1 cellular context compared by ENCODE assay signal in genomic region chr10:28585076-28585475, GRCh38.
TF ChIP-seq lines count a peak whose summit lies in the region.

No MANE protein-coding gene starts in this region.

TF ChIP-seq in GM23338, 12 proteins besides CTCF, POLR2A, EP300 and RAD21:
- no peak for TF ChIP-seq REST (IDR thresholded peaks at IDR 0.05; ENCODE audit: unreplicated experiment)
- TF ChIP-seq CREB1 (CRISPR knock-in tag; IDR thresholded peaks at IDR 0.05; ENCODE audit: low read depth): no peak
- TF ChIP-seq POLR2AphosphoS5 (IDR thresholded peaks at IDR 0.05; ENCODE audit: low read depth): no peak
- no peak for TF ChIP-seq STAT1 (IDR thresholded peaks at IDR 0.05; ENCODE audit: unreplicated experiment)
- no peak for TF ChIP-seq EZH2 (IDR thresholded peaks at IDR 0.05; ENCODE audit: low read depth, unreplicated experiment)
- TF ChIP-seq ETS1 (IDR thresholded peaks at IDR 0.05): no peak
- no peak for TF ChIP-seq ZNF331 (CRISPR knock-in tag; IDR thresholded peaks at IDR 0.05; ENCODE audit: low read depth)
- no peak for TF ChIP-seq ZNF114 (CRISPR knock-in tag; IDR thresholded peaks at IDR 0.05)
